Comparison of ENCODE assay signal across 20 cellular contexts in genomic region chr6:25454141-25454540, GRCh38.
"Had no signal": no experiment of that assay in that cellular context is flagged by ENCODE, and none has a peak within 500 bp of the region (broad histone marks: within the 10 kb centered on the region; RNA-seq: fewer than 3 reads in every experiment).

No MANE protein-coding gene starts in this region.

- H3K4me1 ChIP-seq: prostate gland, transverse colon, uterus had no signal

- DNase-seq: activated CD4-positive, alpha-beta T cell treated with anti-CD3 and anti-CD28 coated beads, Interleukin-2, amount 50 U/mL, for 4 hours; activated gamma-delta T cell treated with Interleukin-2 at 50 U/mL for 16 hours; amygdala; effector memory CD8-positive, alpha-beta T cell; heart right ventricle; left ventricle myocardium superior; mucosa of descending colon; naive B cell; right cardiac atrium; stimulated activated CD4-positive, alpha-beta T cell treated with anti-CD3 and anti-CD28 coated beads, Interleukin-2, amount 100 ng/mL, for 48 hours; T-helper 17 cell; transverse colon; uterus had no signal

- H3K27ac Mint-ChIP-seq: activated naive CD8-positive, alpha-beta T cell; activated T-helper 1 cell treated with anti-CD3 and anti-CD28 coated beads, Interleukin-12 subunit alpha, Interleukin-12 subunit beta, Interleukin-2, Interleukin-4 antibody, amounts not matched to agents 30 ng/mL and 10 ng/mL and 1 ng/mL, durations not matched to agents 14 hours and 24 hours and 36 hours; effector memory CD8-positive, alpha-beta T cell; memory B cell; naive B cell; stimulated activated naive CD8-positive, alpha-beta T cell treated with anti-CD3 and anti-CD28 coated beads, Interleukin-15, Interleukin-2, amounts not matched to agents 100 ng/mL and 50 ng/mL, for 24 hours; T-helper 17 cell had no signal

- H3K36me3 ChIP-seq: heart right ventricle, prostate gland, transverse colon, uterus had no signal

- H3K9me3 Mint-ChIP-seq: activated T-helper 1 cell treated with anti-CD3 and anti-CD28 coated beads, Interleukin-12 subunit alpha, Interleukin-12 subunit beta, Interleukin-2, Interleukin-4 antibody, amounts not matched to agents 30 ng/mL and 10 ng/mL and 1 ng/mL, durations not matched to agents 14 hours and 24 hours and 36 hours; effector memory CD8-positive, alpha-beta T cell; memory B cell; naive B cell; neural crest cell; stimulated activated naive CD8-positive, alpha-beta T cell treated with anti-CD3 and anti-CD28 coated beads, Interleukin-15, Interleukin-2, amounts not matched to agents 100 ng/mL and 50 ng/mL, for 24 hours had no signal

- H3K4me1 Mint-ChIP-seq: memory B cell had no signal

- H3K36me3 Mint-ChIP-seq: naive B cell had no signal

- H3K27me3 ChIP-seq: heart right ventricle, transverse colon, uterus had no signal

- H3K4me3 Mint-ChIP-seq: activated naive CD8-positive, alpha-beta T cell; activated T-helper 1 cell treated with anti-CD3 and anti-CD28 coated beads, Interleukin-12 subunit alpha, Interleukin-12 subunit beta, Interleukin-2, Interleukin-4 antibody, amounts not matched to agents 30 ng/mL and 10 ng/mL and 1 ng/mL, durations not matched to agents 14 hours and 24 hours and 36 hours; effector memory CD8-positive, alpha-beta T cell; memory B cell; naive B cell; neural crest cell; stimulated activated naive CD8-positive, alpha-beta T cell treated with anti-CD3 and anti-CD28 coated beads, Interleukin-15, Interleukin-2, amounts not matched to agents 100 ng/mL and 50 ng/mL, for 24 hours; T-helper 17 cell had no signal

- ATAC-seq: effector memory CD8-positive, alpha-beta T cell; heart right ventricle; left ventricle myocardium superior; mucosa of descending colon; right cardiac atrium; T-helper 17 cell had no signal

- H3K9me3 ChIP-seq: heart right ventricle, mucosa of descending colon, prostate gland, transverse colon, uterus had no signal

- H3K27ac ChIP-seq: prostate gland, transverse colon, uterus had no signal

- H3K4me3 ChIP-seq: heart right ventricle, mucosa of descending colon, prostate gland, skin epidermis, transverse colon, uterus had no signal

- H3K27me3 Mint-ChIP-seq: activated naive CD8-positive, alpha-beta T cell; memory B cell; naive B cell; stimulated activated naive CD8-positive, alpha-beta T cell treated with anti-CD3 and anti-CD28 coated beads, Interleukin-15, Interleukin-2, amounts not matched to agents 100 ng/mL and 50 ng/mL, for 24 hours; T-helper 17 cell had no signal
